ENCODE assay signal across 8 cellular contexts in the genomic region with DNA sequence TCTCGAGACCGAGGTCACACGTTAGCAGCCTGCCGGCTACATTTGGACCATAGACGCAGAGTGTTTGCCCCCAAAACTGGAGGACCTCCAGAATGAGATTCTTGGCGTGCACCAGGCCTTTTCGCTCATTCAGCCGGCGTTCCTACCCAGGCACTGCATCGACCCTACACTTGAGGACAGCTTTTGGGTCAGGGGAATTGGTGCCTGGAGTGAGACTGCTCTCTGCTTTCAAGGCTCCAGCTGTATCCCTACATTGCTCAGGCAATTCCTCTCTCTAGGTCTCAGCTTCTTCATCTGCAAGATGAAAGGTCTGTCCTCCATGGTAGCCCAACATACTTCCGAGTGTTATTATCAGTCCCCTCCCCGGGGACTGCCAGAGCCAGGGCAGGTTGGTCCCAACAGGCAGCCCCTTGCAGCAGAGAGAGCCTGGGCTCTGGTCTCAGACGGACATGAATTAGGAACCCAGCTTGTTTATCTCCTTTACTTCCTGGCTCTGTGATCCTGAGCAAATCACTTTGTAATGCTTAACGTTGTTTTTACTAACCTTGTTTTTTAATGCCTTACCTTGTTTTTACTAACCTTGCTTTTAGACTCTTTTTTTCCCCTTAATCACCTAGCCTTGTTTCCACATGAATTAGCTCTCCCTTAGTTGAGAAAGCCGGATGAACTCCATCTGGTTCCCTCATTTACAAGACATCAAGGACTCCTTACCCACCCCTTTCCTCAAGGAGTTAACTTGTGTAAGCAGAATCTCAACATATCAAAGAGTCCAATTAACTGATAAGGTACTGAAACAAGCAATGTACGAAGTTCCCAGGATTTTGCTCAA. TPM values are rescaled to one million over a fixed set of nuclear protein-coding genes. Genes with fewer than 3 reads are reported as not detected.
DNase-seq lines count a peak whose midpoint lies in the region; ATAC-seq and TF ChIP-seq lines count a peak whose summit lies in the region.

No MANE protein-coding gene starts in this region.

- H3K36me3 Mint-ChIP-seq in activated CD4-positive, alpha-beta T cell treated with anti-CD3 and anti-CD28 coated beads, Interleukin-2, amount 10 ng/mL, durations not matched to agents 7 days and 5 days (ENCODE audit: low read depth): peaks cover 24% of the 10 kb centered on the region

- intact Hi-C loops in left cardiac atrium (cut with DNase I): no loop called here

- peak; percentile 11 for DNase-seq in activated CD4-positive, alpha-beta T cell treated with anti-CD3 and anti-CD28 coated beads, Interleukin-2, amount 10 ng/mL, durations not matched to agents 7 days and 5 days
- no peak for DNase-seq in activated CD4-positive, alpha-beta T cell treated with anti-CD3 and anti-CD28 coated beads for 4 hours
- DNase-seq in left cardiac atrium (no peak), renal cortical epithelial cell (ENCODE audit: low read depth) (peak; percentile 40), mesenteric fat pad (ENCODE audit: low spot score) (no peak)

- TF ChIP-seq CTCF in WI38 (IDR thresholded peaks at IDR 0.05; ENCODE audit: low read depth, low read length): no peak

- peak; percentile 25 for ATAC-seq in HG03097 (IDR thresholded peaks at IDR 0.05; ENCODE audit: low FRiP score, unreplicated experiment)
- peak; percentile 21 to 27 for ATAC-seq in left cardiac atrium
- ATAC-seq in GM18873 (IDR thresholded peaks at IDR 0.05; ENCODE audit: low FRiP score, unreplicated experiment): no peak

- H3K4me1 Mint-ChIP-seq in activated CD4-positive, alpha-beta T cell treated with anti-CD3 and anti-CD28 coated beads, Interleukin-2, amount 10 ng/mL, durations not matched to agents 7 days and 5 days: peaks cover 19% of the 10 kb centered on the region

- peak overlapping the region; percentile 80 for H3K4me3 ChIP-seq in WI38 (ENCODE audit: low read depth, low read length)

- H3K27me3 Mint-ChIP-seq in activated CD4-positive, alpha-beta T cell treated with anti-CD3 and anti-CD28 coated beads, Interleukin-2, amount 10 ng/mL, durations not matched to agents 7 days and 5 days: no peaks in the 10 kb centered on the region

- CTCF ChIA-PET in activated CD4-positive, alpha-beta T cell treated with anti-CD3 and anti-CD28 coated beads, Interleukin-2, amount 10 ng/mL, durations not matched to agents 7 days and 5 days (lab: Charles Lee): interaction anchor here (1.5 to 2.2 kb wide), 3 partner anchors 10 to 52 kb away, joined by 4 to 5 read pairs (median 5); no protein-coding TSS in a partner anchor

- peak overlapping the region; percentile 96 for H3K4me3 Mint-ChIP-seq in activated CD4-positive, alpha-beta T cell treated with anti-CD3 and anti-CD28 coated beads, Interleukin-2, amount 10 ng/mL, durations not matched to agents 7 days and 5 days

- H3K27ac Mint-ChIP-seq in activated CD4-positive, alpha-beta T cell treated with anti-CD3 and anti-CD28 coated beads, Interleukin-2, amount 10 ng/mL, durations not matched to agents 7 days and 5 days: peak overlapping the region; percentile 97

- POLR2A ChIA-PET in activated CD4-positive, alpha-beta T cell treated with anti-CD3 and anti-CD28 coated beads, Interleukin-2, amount 10 ng/mL, durations not matched to agents 7 days and 5 days (lab: Charles Lee): no interaction called here

- H3K9me3 Mint-ChIP-seq in activated CD4-positive, alpha-beta T cell treated with anti-CD3 and anti-CD28 coated beads, Interleukin-2, amount 10 ng/mL, durations not matched to agents 7 days and 5 days: no peaks in the 10 kb centered on the region

RNA-seq across cellular contexts. Expression of gene TCHP, which starts 0.9 kb away (rescaled TPM):
- 10 to 100 TPM; 27.9 to 36.0 TPM for total RNA-seq in activated CD4-positive, alpha-beta T cell treated with anti-CD3 and anti-CD28 coated beads, Interleukin-2, amount 10 ng/mL, durations not matched to agents 7 days and 5 days
- total RNA-seq in left cardiac atrium: 10 to 100 TPM; 10.9 to 11.5 TPM
- total RNA-seq in renal cortical epithelial cell: 3.6 and 13.3 TPM in 2 replicates
- 8.6 TPM for total RNA-seq in mesenteric fat pad

RNA-seq across cellular contexts. Expression of gene GLTP, which starts 20.6 kb away (rescaled TPM):
- total RNA-seq in activated CD4-positive, alpha-beta T cell treated with anti-CD3 and anti-CD28 coated beads, Interleukin-2, amount 10 ng/mL, durations not matched to agents 7 days and 5 days: 10 to 100 TPM; 17.6 to 20.7 TPM
- 10 to 100 TPM; 22.7 to 28.5 TPM for total RNA-seq in left cardiac atrium
- total RNA-seq in renal cortical epithelial cell: 45.4 and 57.3 TPM in 2 replicates
- total RNA-seq in mesenteric fat pad: 31.4 TPM

Comparison
In these comparisons a context has a peak if more than half of its experiments do, and no peak if none do; other contexts are left out.
1. DNase-seq: peak in activated CD4-positive, alpha-beta T cell treated with anti-CD3 and anti-CD28 coated beads, Interleukin-2, amount 10 ng/mL, durations not matched to agents 7 days and 5 days (single experiment) and renal cortical epithelial cell (single experiment); none in activated CD4-positive, alpha-beta T cell treated with anti-CD3 and anti-CD28 coated beads for 4 hours (0 of 2), left cardiac atrium (single experiment) and mesenteric fat pad (single experiment).